In the genomic region with DNA sequence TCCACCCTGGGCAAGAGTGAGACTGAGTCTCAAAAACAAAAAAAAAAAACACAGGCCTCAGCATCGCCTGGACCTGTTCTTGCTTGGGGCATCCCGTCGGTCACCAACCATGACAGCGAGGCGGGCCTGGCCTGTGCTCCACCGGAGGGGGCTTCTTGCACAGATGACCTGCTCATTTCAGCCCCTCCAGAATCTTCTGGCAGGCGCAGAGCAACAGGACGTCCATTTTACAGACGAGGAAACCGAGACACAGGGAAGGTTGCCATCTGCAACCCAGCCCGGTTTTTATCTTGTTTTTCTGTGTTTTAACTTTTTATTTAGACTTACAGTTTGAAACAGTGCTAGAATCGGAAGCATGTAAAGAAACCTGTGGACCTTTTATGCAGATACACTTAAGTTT, we compare ENCODE assay signal across 8 cellular contexts. TPM values are rescaled to one million over a fixed set of nuclear protein-coding genes. Genes with fewer than 3 reads are reported as not detected.
DNase-seq lines count a peak whose midpoint lies in the region; ATAC-seq and TF ChIP-seq lines count a peak whose summit lies in the region.

No MANE protein-coding gene starts in this region.

- H3K23ac ChIP-seq in mesendoderm (ENCODE audit: low read length), result no peak overlapping the region

- H2AK5ac ChIP-seq in mesendoderm (ENCODE audit: low read length), result no peak overlapping the region

- no peaks in the 10 kb centered on the region for H3K27me3 ChIP-seq in mesendoderm (ENCODE audit: insufficient read depth, low read length, poor library complexity)
- no peaks in the 10 kb centered on the region for H3K27me3 ChIP-seq in upper lobe of right lung

- H3K18ac ChIP-seq in mesendoderm (ENCODE audit: low read length), result no peak overlapping the region

- H3K56ac ChIP-seq in mesendoderm (ENCODE audit: low read length), result peak overlapping the region; percentile 84

- peak overlapping the region; percentile 97 for H3K4me3 Mint-ChIP-seq in activated naive CD4-positive, alpha-beta T cell treated with anti-CD3 and anti-CD28 coated beads, Interleukin-2, amount 10 ng/mL, durations not matched to agents 7 days and 5 days
- peak overlapping the region; percentile 99 for H3K4me3 Mint-ChIP-seq in MCF 10A (ENCODE audit: unreplicated experiment)

- no peak overlapping the region for H2BK15ac ChIP-seq in mesendoderm (replicated peaks; ENCODE audit: low read depth)

- H3K9me3 Mint-ChIP-seq in activated naive CD4-positive, alpha-beta T cell treated with anti-CD3 and anti-CD28 coated beads, Interleukin-2, amount 10 ng/mL, durations not matched to agents 7 days and 5 days, result no peaks in the 10 kb centered on the region
- H3K9me3 Mint-ChIP-seq in MCF 10A (ENCODE audit: unreplicated experiment), result no peaks in the 10 kb centered on the region

- no peaks in the 10 kb centered on the region for H3K27me3 Mint-ChIP-seq in activated naive CD4-positive, alpha-beta T cell treated with anti-CD3 and anti-CD28 coated beads, Interleukin-2, amount 10 ng/mL, durations not matched to agents 7 days and 5 days
- no peaks in the 10 kb centered on the region for H3K27me3 Mint-ChIP-seq in MCF 10A (ENCODE audit: insufficient read depth, unreplicated experiment)

- H3K9ac ChIP-seq in mesendoderm (ENCODE audit: low read length), result peak overlapping the region; percentile 85

- H3K4ac ChIP-seq in mesendoderm (ENCODE audit: low read depth, low read length), result no peak overlapping the region

- no peaks in the 10 kb centered on the region for H3K9me3 ChIP-seq in upper lobe of right lung

- H3K4me2 ChIP-seq in mesendoderm (ENCODE audit: low read length), result peak overlapping the region; percentile 81

- no CpG with 5 or more reads among the region's 12 CpGs for WGBS in mesendoderm (ENCODE audit: extremely low coverage, insufficient coverage, low lambda C conversion rate)

- H3K4me1 Mint-ChIP-seq in activated naive CD4-positive, alpha-beta T cell treated with anti-CD3 and anti-CD28 coated beads, Interleukin-2, amount 10 ng/mL, durations not matched to agents 7 days and 5 days, result peaks cover 56% of the 10 kb centered on the region
- H3K4me1 Mint-ChIP-seq in MCF 10A (ENCODE audit: insufficient read depth, unreplicated experiment), result peaks cover 17% of the 10 kb centered on the region

- H3K4me1 ChIP-seq in mesendoderm (ENCODE audit: control insufficient read depth, low read depth, low read length), result peaks cover 3% of the 10 kb centered on the region
- peaks cover 11% of the 10 kb centered on the region for H3K4me1 ChIP-seq in upper lobe of right lung

- peaks cover 10% of the 10 kb centered on the region for H3K79me2 ChIP-seq in mesendoderm (ENCODE audit: control insufficient read depth, insufficient read depth, low read length)

- peaks cover 8% of the 10 kb centered on the region for H3K79me1 ChIP-seq in mesendoderm (ENCODE audit: low read length)

- no peak for DNase-seq in activated naive CD4-positive, alpha-beta T cell treated with anti-CD3 and anti-CD28 coated beads, Interleukin-2, amount 10 ng/mL, durations not matched to agents 7 days and 5 days
- DNase-seq in activated naive CD4-positive, alpha-beta T cell (lab: John Stamatoyannopoulos, UW), result no peak
- DNase-seq in MCF 10A (ENCODE audit: unreplicated experiment) (no peak), mesendoderm (no peak), upper lobe of right lung (no peak), NCI-H1694 (lab: John Stamatoyannopoulos, UW) (no peak)

- no peak overlapping the region for H3K27ac ChIP-seq in mesendoderm (ENCODE audit: low read depth, low read length)
- H3K27ac ChIP-seq in upper lobe of right lung, result peak overlapping the region; percentile 96

- POLR2A ChIA-PET in MCF 10A (lab: Yijun Ruan, JAX), result interaction anchor here (1.0 kb wide), 2 partner anchors 8 to 115 kb away, joined by 3 to 4 read pairs; no protein-coding TSS in a partner anchor

- peak overlapping the region; percentile 83 for H3K4me3 ChIP-seq in mesendoderm (ENCODE audit: low read length)
- H3K4me3 ChIP-seq in upper lobe of right lung, result peak overlapping the region; percentile 88

- peaks cover 27% of the 10 kb centered on the region for H3K36me3 Mint-ChIP-seq in activated naive CD4-positive, alpha-beta T cell treated with anti-CD3 and anti-CD28 coated beads, Interleukin-2, amount 10 ng/mL, durations not matched to agents 7 days and 5 days
- peaks cover 35% of the 10 kb centered on the region for H3K36me3 Mint-ChIP-seq in MCF 10A (ENCODE audit: insufficient read depth, unreplicated experiment)

- no peak overlapping the region for H4K5ac ChIP-seq in mesendoderm (ENCODE audit: low read length)

- ATAC-seq in upper lobe of right lung, result no peak
- no peak for ATAC-seq in HG03442 (IDR thresholded peaks at IDR 0.05; ENCODE audit: unreplicated experiment)
- ATAC-seq in GM19467 (IDR thresholded peaks at IDR 0.05; ENCODE audit: unreplicated experiment), result no peak

- intact Hi-C loops in MCF 10A (cut with micrococcal nuclease), result no loop called here
- intact Hi-C loops in upper lobe of right lung (cut with DNase I), result no loop called here

- no peak overlapping the region for H2BK120ac ChIP-seq in mesendoderm (ENCODE audit: low read depth, low read length)

- TF ChIP-seq CTCF in MCF 10A (IDR thresholded peaks at IDR 0.05; ENCODE audit: unreplicated experiment) (no peak), upper lobe of right lung (IDR thresholded peaks at IDR 0.05) (no peak)

- H3K27ac Mint-ChIP-seq in activated naive CD4-positive, alpha-beta T cell treated with anti-CD3 and anti-CD28 coated beads, Interleukin-2, amount 10 ng/mL, durations not matched to agents 7 days and 5 days, result peak overlapping the region; percentile 86
- peak overlapping the region; percentile 61 for H3K27ac Mint-ChIP-seq in MCF 10A (ENCODE audit: low read depth, unreplicated experiment)

- no TSS peak for BruUV-seq in MCF 10A (replicated peaks; lab: Mats Ljungman, UMichigan)

- CTCF ChIA-PET in activated naive CD4-positive, alpha-beta T cell treated with anti-CD3 and anti-CD28 coated beads, Interleukin-2, amount 10 ng/mL, durations not matched to agents 7 days and 5 days (lab: Charles Lee), result no interaction called here
- CTCF ChIA-PET in MCF 10A (lab: Yijun Ruan, JAX), result interaction anchor here (0.7 kb wide), 1 partner anchor 34 kb away, joined by 4 read pairs; no protein-coding TSS in a partner anchor

- H3K36me3 ChIP-seq in mesendoderm (ENCODE audit: control insufficient read depth, insufficient read depth, low read length) (peaks cover 4% of the 10 kb centered on the region), upper lobe of right lung (peaks cover 21% of the 10 kb centered on the region)

- H4K8ac ChIP-seq in mesendoderm (ENCODE audit: low read depth, low read length), result no peak overlapping the region

- H2BK5ac ChIP-seq in mesendoderm (ENCODE audit: low read length), result no peak overlapping the region

RNA-seq across cellular contexts. Expression of gene CSTB, which starts 0.9 kb away (rescaled TPM):
- total RNA-seq in MCF 10A (2022) (60.5 and 75.0 TPM in 2 replicates), upper lobe of right lung (148 TPM)
- 115 TPM for polyA plus RNA-seq in mesendoderm (2013, experiment 1 of 2)
- polyA plus RNA-seq in mesendoderm (2013, experiment 2 of 2), result 116 TPM

RNA-seq across cellular contexts. Expression of gene RRP1, which starts 14.2 kb away (rescaled TPM):
- total RNA-seq in MCF 10A (2022) (43.7 and 56.0 TPM in 2 replicates), upper lobe of right lung (19.0 TPM)
- 44.4 TPM for polyA plus RNA-seq in mesendoderm (2013, experiment 1 of 2)
- polyA plus RNA-seq in mesendoderm (2013, experiment 2 of 2), result 46.8 TPM

RNA-seq across cellular contexts. Expression of gene PDXK, which starts 56.3 kb away (rescaled TPM):
- total RNA-seq in MCF 10A (2022) (194 and 210 TPM in 2 replicates), upper lobe of right lung (280 TPM)
- 29.9 TPM for polyA plus RNA-seq in mesendoderm (2013, experiment 1 of 2)
- 29.8 TPM for polyA plus RNA-seq in mesendoderm (2013, experiment 2 of 2)
